Comparison of ENCODE assay signal across 1 cellular context in the genomic region with DNA sequence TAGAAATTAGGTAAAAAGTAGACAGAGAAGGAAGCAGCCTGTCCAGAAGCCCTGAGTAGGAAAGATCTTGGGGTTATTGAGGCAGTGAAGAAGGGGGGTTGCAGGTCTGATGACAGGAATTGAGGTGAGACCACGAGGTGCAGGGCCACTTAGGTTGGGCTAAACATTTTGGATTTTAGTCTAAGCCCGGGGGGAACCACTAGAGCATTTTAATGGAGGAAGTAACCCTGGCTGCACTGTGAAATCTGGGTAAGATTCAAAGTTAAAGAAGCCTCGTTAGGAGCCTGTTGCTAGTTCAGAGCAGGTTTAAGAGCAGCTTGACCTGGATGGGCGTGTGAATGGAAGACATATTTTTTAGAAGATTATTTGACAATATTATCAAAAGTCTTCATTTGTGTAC.
TF ChIP-seq lines count a peak whose summit lies in the region.

No MANE protein-coding gene starts in this region.

TF ChIP-seq in GM12878, 131 proteins besides CTCF, POLR2A, EP300 and RAD21:
- TF ChIP-seq, protein P1, sequence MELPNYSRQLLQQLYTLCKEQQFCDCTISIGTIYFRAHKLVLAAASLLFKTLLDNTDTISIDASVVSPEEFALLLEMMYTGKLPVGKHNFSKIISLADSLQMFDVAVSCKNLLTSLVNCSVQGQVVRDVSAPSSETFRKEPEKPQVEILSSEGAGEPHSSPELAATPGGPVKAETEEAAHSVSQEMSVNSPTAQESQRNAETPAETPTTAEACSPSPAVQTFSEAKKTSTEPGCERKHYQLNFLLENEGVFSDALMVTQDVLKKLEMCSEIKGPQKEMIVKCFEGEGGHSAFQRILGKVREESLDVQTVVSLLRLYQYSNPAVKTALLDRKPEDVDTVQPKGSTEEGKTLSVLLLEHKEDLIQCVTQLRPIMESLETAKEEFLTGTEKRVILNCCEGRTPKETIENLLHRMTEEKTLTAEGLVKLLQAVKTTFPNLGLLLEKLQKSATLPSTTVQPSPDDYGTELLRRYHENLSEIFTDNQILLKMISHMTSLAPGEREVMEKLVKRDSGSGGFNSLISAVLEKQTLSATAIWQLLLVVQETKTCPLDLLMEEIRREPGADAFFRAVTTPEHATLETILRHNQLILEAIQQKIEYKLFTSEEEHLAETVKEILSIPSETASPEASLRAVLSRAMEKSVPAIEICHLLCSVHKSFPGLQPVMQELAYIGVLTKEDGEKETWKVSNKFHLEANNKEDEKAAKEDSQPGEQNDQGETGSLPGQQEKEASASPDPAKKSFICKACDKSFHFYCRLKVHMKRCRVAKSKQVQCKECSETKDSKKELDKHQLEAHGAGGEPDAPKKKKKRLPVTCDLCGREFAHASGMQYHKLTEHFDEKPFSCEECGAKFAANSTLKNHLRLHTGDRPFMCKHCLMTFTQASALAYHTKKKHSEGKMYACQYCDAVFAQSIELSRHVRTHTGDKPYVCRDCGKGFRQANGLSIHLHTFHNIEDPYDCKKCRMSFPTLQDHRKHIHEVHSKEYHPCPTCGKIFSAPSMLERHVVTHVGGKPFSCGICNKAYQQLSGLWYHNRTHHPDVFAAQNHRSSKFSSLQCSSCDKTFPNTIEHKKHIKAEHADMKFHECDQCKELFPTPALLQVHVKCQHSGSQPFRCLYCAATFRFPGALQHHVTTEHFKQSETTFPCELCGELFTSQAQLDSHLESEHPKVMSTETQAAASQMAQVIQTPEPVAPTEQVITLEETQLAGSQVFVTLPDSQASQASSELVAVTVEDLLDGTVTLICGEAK (IDR thresholded peaks at IDR 0.05; ENCODE audit: borderline replicate concordance): no peak
- TF ChIP-seq SIX5 (IDR thresholded peaks at IDR 0.05; ENCODE audit: low read depth, low read length, severe bottlenecking) (no peak), SUPT20H (IDR thresholded peaks at IDR 0.05; ENCODE audit: borderline replicate concordance, control insufficient read depth, low read depth, low read length) (no peak), MYB (IDR thresholded peaks at IDR 0.05; ENCODE audit: borderline replicate concordance, low read depth, low read length) (no peak), TARDBP (IDR thresholded peaks at IDR 0.05; ENCODE audit: borderline replicate concordance) (no peak), IKZF2 (IDR thresholded peaks at IDR 0.05) (no peak), POLR2AphosphoS2 (IDR thresholded peaks at IDR 0.05; ENCODE audit: low read depth, low read length) (no peak), TAF1 (IDR thresholded peaks at IDR 0.05; ENCODE audit: borderline replicate concordance, low read depth, low read length) (no peak), CBFB (IDR thresholded peaks at IDR 0.05; ENCODE audit: low read depth) (no peak), RUNX3 (IDR thresholded peaks at IDR 0.05; ENCODE audit: low read length) (no peak), RB1 (IDR thresholded peaks at IDR 0.05; ENCODE audit: borderline replicate concordance) (no peak), IRF4 (IDR thresholded peaks at IDR 0.05; ENCODE audit: low read depth, low read length) (no peak), ZSCAN29 (IDR thresholded peaks at IDR 0.05) (no peak), FOXM1 (IDR thresholded peaks at IDR 0.05; ENCODE audit: low read depth, low read length) (no peak)
- TF ChIP-seq, protein P2, sequence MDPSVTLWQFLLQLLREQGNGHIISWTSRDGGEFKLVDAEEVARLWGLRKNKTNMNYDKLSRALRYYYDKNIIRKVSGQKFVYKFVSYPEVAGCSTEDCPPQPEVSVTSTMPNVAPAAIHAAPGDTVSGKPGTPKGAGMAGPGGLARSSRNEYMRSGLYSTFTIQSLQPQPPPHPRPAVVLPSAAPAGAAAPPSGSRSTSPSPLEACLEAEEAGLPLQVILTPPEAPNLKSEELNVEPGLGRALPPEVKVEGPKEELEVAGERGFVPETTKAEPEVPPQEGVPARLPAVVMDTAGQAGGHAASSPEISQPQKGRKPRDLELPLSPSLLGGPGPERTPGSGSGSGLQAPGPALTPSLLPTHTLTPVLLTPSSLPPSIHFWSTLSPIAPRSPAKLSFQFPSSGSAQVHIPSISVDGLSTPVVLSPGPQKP (IDR thresholded peaks at IDR 0.05; ENCODE audit: low read depth, low read length): no peak
- TF ChIP-seq, protein P3, sequence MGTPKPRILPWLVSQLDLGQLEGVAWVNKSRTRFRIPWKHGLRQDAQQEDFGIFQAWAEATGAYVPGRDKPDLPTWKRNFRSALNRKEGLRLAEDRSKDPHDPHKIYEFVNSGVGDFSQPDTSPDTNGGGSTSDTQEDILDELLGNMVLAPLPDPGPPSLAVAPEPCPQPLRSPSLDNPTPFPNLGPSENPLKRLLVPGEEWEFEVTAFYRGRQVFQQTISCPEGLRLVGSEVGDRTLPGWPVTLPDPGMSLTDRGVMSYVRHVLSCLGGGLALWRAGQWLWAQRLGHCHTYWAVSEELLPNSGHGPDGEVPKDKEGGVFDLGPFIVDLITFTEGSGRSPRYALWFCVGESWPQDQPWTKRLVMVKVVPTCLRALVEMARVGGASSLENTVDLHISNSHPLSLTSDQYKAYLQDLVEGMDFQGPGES (IDR thresholded peaks at IDR 0.05): no peak
